In the genomic region with DNA sequence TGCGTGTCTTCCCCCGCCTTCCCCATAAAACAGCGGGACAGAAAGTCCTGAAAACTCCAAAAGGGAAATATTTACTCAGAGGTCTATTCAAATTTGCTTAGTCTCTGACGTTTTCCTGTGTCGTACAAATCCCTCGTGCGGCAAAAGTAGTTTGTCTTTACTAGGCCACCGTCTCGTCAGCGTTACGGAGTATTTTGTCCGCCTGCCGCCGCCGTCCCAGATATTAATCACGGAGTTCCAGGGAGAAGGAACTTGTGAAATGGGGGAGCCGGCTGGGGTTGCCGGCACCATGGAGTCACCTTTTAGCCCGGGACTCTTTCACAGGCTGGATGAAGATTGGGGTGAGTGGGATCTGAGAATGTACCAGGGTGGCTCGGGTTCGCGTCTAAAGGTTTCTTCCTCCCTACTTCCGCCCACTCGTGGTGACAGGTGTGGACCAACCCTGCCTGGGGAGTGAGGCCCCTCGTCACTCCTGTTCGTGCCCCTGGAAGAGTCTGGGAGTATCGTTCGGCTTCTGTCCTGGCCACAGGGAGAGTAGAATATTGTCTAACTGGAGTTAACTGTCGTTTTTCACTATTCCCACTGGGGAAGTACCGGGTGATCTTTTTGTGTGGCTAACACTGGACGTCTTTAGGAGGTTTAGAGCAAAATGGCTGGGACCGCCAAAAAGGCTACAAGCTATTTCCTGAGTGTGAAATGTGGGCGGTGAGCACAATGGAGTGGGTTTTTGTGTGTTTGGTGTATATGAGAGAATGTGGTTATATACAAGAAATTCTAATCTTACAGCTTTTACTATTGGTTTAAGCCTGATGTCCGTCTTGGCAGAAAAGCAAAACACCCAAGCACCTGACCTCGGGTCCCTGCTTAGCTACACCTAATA, we compare ENCODE assay signal across 1 cellular context.
TF ChIP-seq lines count a peak whose summit lies in the region.

A gene with protein sequence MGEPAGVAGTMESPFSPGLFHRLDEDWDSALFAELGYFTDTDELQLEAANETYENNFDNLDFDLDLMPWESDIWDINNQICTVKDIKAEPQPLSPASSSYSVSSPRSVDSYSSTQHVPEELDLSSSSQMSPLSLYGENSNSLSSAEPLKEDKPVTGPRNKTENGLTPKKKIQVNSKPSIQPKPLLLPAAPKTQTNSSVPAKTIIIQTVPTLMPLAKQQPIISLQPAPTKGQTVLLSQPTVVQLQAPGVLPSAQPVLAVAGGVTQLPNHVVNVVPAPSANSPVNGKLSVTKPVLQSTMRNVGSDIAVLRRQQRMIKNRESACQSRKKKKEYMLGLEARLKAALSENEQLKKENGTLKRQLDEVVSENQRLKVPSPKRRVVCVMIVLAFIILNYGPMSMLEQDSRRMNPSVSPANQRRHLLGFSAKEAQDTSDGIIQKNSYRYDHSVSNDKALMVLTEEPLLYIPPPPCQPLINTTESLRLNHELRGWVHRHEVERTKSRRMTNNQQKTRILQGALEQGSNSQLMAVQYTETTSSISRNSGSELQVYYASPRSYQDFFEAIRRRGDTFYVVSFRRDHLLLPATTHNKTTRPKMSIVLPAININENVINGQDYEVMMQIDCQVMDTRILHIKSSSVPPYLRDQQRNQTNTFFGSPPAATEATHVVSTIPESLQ (plus strand): TSS at position 219 of the 880 bp plus-strand sequence. CDS start 41 bp downstream, at position 260.

TF ChIP-seq in GM12878, 131 proteins besides CTCF, POLR2A, EP300 and RAD21 (continued from another document):
- TF ChIP-seq, protein P1, sequence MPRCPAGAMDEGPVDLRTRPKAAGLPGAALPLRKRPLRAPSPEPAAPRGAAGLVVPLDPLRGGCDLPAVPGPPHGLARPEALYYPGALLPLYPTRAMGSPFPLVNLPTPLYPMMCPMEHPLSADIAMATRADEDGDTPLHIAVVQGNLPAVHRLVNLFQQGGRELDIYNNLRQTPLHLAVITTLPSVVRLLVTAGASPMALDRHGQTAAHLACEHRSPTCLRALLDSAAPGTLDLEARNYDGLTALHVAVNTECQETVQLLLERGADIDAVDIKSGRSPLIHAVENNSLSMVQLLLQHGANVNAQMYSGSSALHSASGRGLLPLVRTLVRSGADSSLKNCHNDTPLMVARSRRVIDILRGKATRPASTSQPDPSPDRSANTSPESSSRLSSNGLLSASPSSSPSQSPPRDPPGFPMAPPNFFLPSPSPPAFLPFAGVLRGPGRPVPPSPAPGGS (IDR thresholded peaks at IDR 0.05; ENCODE audit: borderline replicate concordance, insufficient read depth, low read depth, low read length, poor library complexity, severe bottlenecking), result no peak
- TF ChIP-seq MTA3 (IDR thresholded peaks at IDR 0.05; ENCODE audit: borderline replicate concordance, low read length) (peak; percentile 97), TCF12 (IDR thresholded peaks at IDR 0.05; ENCODE audit: low read depth, low read length) (0 out of 2 replicates have a peak, but pooled peaks have one; percentile 61), NBN (IDR thresholded peaks at IDR 0.05) (peak; percentile 93), FOS (IDR thresholded peaks at IDR 0.05; ENCODE audit: borderline replicate concordance, extremely low read depth, insufficient read length) (no peak)
